In genomic region chr12:70831538-70831937, GRCh38 we compare ENCODE assay signal across 19 cellular contexts.
DNase-seq lines count a peak whose midpoint lies in the region; ATAC-seq and TF ChIP-seq lines count a peak whose summit lies in the region.
"Had no signal": no experiment of that assay in that cellular context is flagged by ENCODE, and none has a peak within 500 bp of the region (broad histone marks: within the 10 kb centered on the region; RNA-seq: fewer than 3 reads in every experiment).

No MANE protein-coding gene starts in this region.

- no peaks in the 10 kb centered on the region for H3K9me3 Mint-ChIP-seq in endothelial cell (ENCODE audit: unreplicated experiment)
- H3K9me3 Mint-ChIP-seq: activated T-cell treated with anti-CD3 and anti-CD28 coated beads, Interleukin-2, amount 50 U/mL, for 24 hours; CD8-positive, alpha-beta T cell had no signal

- H3K4me1 Mint-ChIP-seq in endothelial cell (ENCODE audit: unreplicated experiment) = no peaks in the 10 kb centered on the region

- DNase-seq in A673 (ENCODE audit: low spot score) = peak; percentile 18
- DNase-seq in LoVo (ENCODE audit: low spot score) = peak; percentile 89
- DNase-seq in amniotic epithelial cell (ENCODE audit: low read depth) = peak; percentile 29
- DNase-seq in inferior parietal cortex (ENCODE audit: extremely low spot score) = peak; percentile 55
- DNase-seq in endothelial cell (ENCODE audit: low spot score) = no peak
- DNase-seq: activated CD4-positive, alpha-beta T cell treated with anti-CD3 and anti-CD28 coated beads, Interleukin-2, amount 50 U/mL, for 1 hour; activated T-cell treated with anti-CD3 and anti-CD28 coated beads, Interleukin-2, amount 50 U/mL, for 24 hours; CD8-positive, alpha-beta T cell; left lung; NCI-H1092 treated with DMSO at 0.1 percent for 48 hours; stimulated activated CD4-positive, alpha-beta T cell treated with anti-CD3 and anti-CD28 coated beads, Interleukin-4, amount 100 ng/mL, for 24 hours; thyroid gland had no signal

- H3K27me3 ChIP-seq in A673 (replicated peaks; ENCODE audit: insufficient read depth, low read depth, low read length, poor library complexity) = no peaks in the 10 kb centered on the region
- H3K27me3 ChIP-seq: left lung, right atrium auricular region, thyroid gland had no signal

- ATAC-seq in GM18907 (IDR thresholded peaks at IDR 0.05; ENCODE audit: unreplicated experiment) (no peak), GM18873 (IDR thresholded peaks at IDR 0.05; ENCODE audit: low FRiP score, unreplicated experiment) (no peak), GM19467 (IDR thresholded peaks at IDR 0.05; ENCODE audit: unreplicated experiment) (no peak)
- ATAC-seq: CD8-positive, alpha-beta T cell; left lung; natural killer cell treated with Interleukin-12 subunit alpha and Interleukin-12 subunit beta and Interleukin-15 and Interleukin-18, amount 100 ng/mL, for 72 hours had no signal

- CTCF ChIA-PET in A673 (lab: Charles Lee) = no interaction called here

- H3K27ac Mint-ChIP-seq in endothelial cell (ENCODE audit: unreplicated experiment) = no peak overlapping the region
- H3K27ac Mint-ChIP-seq: activated naive CD8-positive, alpha-beta T cell; activated T-cell treated with anti-CD3 and anti-CD28 coated beads, Interleukin-2, amount 50 U/mL, for 24 hours; CD8-positive, alpha-beta T cell; natural killer cell treated with Interleukin-12 subunit alpha and Interleukin-12 subunit beta and Interleukin-15 and Interleukin-18, amount 100 ng/mL, for 72 hours had no signal

- no peaks in the 10 kb centered on the region for H3K27me3 Mint-ChIP-seq in endothelial cell (ENCODE audit: unreplicated experiment)
- H3K27me3 Mint-ChIP-seq: activated T-cell treated with anti-CD3 and anti-CD28 coated beads, Interleukin-2, amount 50 U/mL, for 24 hours had no signal

- TF ChIP-seq CTCF in A673 (conservative IDR thresholded peaks at IDR 0.05; ENCODE audit: low read depth, low read length) (no peak), endothelial cell (IDR thresholded peaks at IDR 0.05; ENCODE audit: unreplicated experiment) (no peak)

- POLR2A ChIA-PET in A673 (lab: Charles Lee; ENCODE audit: low non-redundant PET) = no interaction called here

- no TSS peak for BruUV-seq in A673 (replicated peaks; lab: Mats Ljungman, UMichigan)

- no peaks in the 10 kb centered on the region for H3K4me1 ChIP-seq in A673 (ENCODE audit: insufficient read depth, low read length, poor library complexity, severe bottlenecking)
- H3K4me1 ChIP-seq: left lung, right atrium auricular region, thyroid gland had no signal

- no peaks in the 10 kb centered on the region for H3K36me3 ChIP-seq in A673 (ENCODE audit: insufficient read depth, low read length, poor library complexity, severe bottlenecking)
- H3K36me3 ChIP-seq: left lung, right atrium auricular region, thyroid gland had no signal

- H3K27ac ChIP-seq in A673 (ENCODE audit: low read depth, low read length, poor library complexity, severe bottlenecking) = no peak overlapping the region
- H3K27ac ChIP-seq: left lung, right atrium auricular region, SK-N-MC, thyroid gland had no signal

- no peak overlapping the region for H3K4me3 ChIP-seq in A673 (ENCODE audit: low read depth, low read length, poor library complexity, severe bottlenecking)
- H3K4me3 ChIP-seq: left lung, right atrium auricular region, SK-N-MC, thyroid gland had no signal

- no peak overlapping the region for H3K4me3 Mint-ChIP-seq in endothelial cell (ENCODE audit: unreplicated experiment)
- H3K4me3 Mint-ChIP-seq: activated naive CD8-positive, alpha-beta T cell; activated T-cell treated with anti-CD3 and anti-CD28 coated beads, Interleukin-2, amount 50 U/mL, for 24 hours; CD8-positive, alpha-beta T cell; natural killer cell treated with Interleukin-12 subunit alpha and Interleukin-12 subunit beta and Interleukin-15 and Interleukin-18, amount 100 ng/mL, for 72 hours had no signal

- intact Hi-C loops in A673 (cut with micrococcal nuclease; ENCODE audit: unreplicated experiment) = no loop called here

- H3K36me3 Mint-ChIP-seq in endothelial cell (ENCODE audit: low read depth, unreplicated experiment) = no peaks in the 10 kb centered on the region
- H3K36me3 Mint-ChIP-seq: activated naive CD8-positive, alpha-beta T cell; CD8-positive, alpha-beta T cell; natural killer cell treated with Interleukin-12 subunit alpha and Interleukin-12 subunit beta and Interleukin-15 and Interleukin-18, amount 100 ng/mL, for 72 hours had no signal

- H3K9me3 ChIP-seq in A673 (ENCODE audit: low read depth, low read length, poor library complexity, severe bottlenecking) = no peaks in the 10 kb centered on the region
- H3K9me3 ChIP-seq: left lung, right atrium auricular region, thyroid gland had no signal
